In the genomic region with DNA sequence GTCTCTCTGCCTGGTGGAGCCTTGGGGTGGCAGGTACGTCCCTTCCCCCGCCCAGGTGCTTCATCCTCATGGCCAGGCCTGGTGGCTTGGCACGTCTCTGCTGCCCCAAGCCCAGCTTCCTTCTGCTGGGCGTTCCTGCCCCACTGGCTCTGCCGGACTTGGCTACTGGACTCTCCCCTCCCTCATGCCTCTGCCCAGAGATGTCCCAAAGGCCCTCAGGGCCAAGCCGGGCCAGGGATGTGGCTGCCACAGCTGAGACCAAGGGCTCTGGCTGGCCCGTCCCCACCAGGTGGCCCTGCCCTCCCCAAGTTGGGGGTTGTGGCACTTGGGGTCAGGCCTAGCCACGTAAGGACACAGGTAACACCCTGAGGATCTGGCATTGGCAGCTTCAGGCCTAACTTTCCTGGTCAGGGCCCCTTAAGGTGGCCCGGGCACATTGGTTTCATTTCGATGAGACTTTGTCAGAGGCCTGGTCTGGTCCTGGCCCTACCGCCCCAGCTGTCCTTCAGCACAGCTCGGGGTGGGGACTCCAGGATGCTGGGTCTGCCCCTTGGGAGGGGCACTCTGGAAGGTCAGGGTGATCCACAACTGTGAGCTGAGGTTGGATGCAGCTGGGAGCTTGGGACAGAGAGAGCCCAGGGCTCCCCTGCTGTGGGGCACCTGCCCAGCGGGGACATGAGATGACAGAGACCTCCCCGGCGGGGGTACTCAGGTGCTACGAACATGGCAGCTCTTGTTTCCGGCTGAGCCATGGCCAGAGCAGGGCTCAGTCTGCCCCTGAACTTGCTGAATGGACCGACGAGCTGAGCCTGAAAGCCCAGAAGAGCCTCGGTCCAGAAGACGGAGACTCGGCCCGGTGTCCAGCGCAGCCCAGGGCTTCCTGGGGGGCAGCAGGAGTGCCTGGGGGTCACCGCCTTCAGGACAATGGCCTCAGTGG, we compare ENCODE assay signal across 1 cellular context.
TF ChIP-seq lines count a peak whose summit lies in the region.

No MANE protein-coding gene starts in this region.

TF ChIP-seq in WTC11, 78 proteins besides CTCF, POLR2A, EP300 and RAD21 (continued from another document):
- TF ChIP-seq ZBTB43 (CRISPR knock-in tag; IDR thresholded peaks at IDR 0.05) (no peak), PRRX2 (CRISPR knock-in tag; IDR thresholded peaks at IDR 0.05) (no peak), ZNF416 (CRISPR knock-in tag; IDR thresholded peaks at IDR 0.05) (no peak), E2F1 (CRISPR knock-in tag; IDR thresholded peaks at IDR 0.05) (no peak), SP1 (CRISPR knock-in tag; conservative IDR thresholded peaks at IDR 0.05) (no peak), IRF2 (CRISPR knock-in tag; IDR thresholded peaks at IDR 0.05; ENCODE audit: borderline replicate concordance, low read depth) (no peak), ZSCAN18 (CRISPR knock-in tag; IDR thresholded peaks at IDR 0.05) (no peak)
- TF ChIP-seq, protein P1, sequence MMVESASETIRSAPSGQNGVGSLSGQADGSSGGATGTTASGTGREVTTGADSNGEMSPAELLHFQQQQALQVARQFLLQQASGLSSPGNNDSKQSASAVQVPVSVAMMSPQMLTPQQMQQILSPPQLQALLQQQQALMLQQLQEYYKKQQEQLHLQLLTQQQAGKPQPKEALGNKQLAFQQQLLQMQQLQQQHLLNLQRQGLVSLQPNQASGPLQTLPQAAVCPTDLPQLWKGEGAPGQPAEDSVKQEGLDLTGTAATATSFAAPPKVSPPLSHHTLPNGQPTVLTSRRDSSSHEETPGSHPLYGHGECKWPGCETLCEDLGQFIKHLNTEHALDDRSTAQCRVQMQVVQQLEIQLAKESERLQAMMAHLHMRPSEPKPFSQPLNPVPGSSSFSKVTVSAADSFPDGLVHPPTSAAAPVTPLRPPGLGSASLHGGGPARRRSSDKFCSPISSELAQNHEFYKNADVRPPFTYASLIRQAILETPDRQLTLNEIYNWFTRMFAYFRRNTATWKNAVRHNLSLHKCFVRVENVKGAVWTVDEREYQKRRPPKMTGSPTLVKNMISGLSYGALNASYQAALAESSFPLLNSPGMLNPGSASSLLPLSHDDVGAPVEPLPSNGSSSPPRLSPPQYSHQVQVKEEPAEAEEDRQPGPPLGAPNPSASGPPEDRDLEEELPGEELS (CRISPR knock-in tag; IDR thresholded peaks at IDR 0.05) = no peak
- TF ChIP-seq, protein P2, sequence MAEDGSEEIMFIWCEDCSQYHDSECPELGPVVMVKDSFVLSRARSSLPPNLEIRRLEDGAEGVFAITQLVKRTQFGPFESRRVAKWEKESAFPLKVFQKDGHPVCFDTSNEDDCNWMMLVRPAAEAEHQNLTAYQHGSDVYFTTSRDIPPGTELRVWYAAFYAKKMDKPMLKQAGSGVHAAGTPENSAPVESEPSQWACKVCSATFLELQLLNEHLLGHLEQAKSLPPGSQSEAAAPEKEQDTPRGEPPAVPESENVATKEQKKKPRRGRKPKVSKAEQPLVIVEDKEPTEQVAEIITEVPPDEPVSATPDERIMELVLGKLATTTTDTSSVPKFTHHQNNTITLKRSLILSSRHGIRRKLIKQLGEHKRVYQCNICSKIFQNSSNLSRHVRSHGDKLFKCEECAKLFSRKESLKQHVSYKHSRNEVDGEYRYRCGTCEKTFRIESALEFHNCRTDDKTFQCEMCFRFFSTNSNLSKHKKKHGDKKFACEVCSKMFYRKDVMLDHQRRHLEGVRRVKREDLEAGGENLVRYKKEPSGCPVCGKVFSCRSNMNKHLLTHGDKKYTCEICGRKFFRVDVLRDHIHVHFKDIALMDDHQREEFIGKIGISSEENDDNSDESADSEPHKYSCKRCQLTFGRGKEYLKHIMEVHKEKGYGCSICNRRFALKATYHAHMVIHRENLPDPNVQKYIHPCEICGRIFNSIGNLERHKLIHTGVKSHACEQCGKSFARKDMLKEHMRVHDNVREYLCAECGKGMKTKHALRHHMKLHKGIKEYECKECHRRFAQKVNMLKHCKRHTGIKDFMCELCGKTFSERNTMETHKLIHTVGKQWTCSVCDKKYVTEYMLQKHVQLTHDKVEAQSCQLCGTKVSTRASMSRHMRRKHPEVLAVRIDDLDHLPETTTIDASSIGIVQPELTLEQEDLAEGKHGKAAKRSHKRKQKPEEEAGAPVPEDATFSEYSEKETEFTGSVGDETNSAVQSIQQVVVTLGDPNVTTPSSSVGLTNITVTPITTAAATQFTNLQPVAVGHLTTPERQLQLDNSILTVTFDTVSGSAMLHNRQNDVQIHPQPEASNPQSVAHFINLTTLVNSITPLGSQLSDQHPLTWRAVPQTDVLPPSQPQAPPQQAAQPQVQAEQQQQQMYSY (CRISPR knock-in tag; IDR thresholded peaks at IDR 0.05) = no peak
- TF ChIP-seq, protein P3, sequence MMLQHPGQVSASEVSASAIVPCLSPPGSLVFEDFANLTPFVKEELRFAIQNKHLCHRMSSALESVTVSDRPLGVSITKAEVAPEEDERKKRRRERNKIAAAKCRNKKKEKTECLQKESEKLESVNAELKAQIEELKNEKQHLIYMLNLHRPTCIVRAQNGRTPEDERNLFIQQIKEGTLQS (CRISPR knock-in tag; conservative IDR thresholded peaks at IDR 0.05) = no peak
TF ChIP-seq in WTC11: peak in this region for 0.
